24 cellular contexts compared by ENCODE assay signal in genomic region chr10:62377966-62378365, GRCh38. TPM values are rescaled to one million over a fixed set of nuclear protein-coding genes. Genes with fewer than 3 reads are reported as not detected.
"Had no signal": no experiment of that assay in that cellular context is flagged by ENCODE, and none has a peak within 500 bp of the region (broad histone marks: within the 10 kb centered on the region; RNA-seq: fewer than 3 reads in every experiment).

No MANE protein-coding gene starts in this region.

- H3K9me3 Mint-ChIP-seq: activated CD4-positive, alpha-beta T cell treated with anti-CD3 and anti-CD28 coated beads, Interleukin-2, amount 10 ng/mL, durations not matched to agents 7 days and 5 days; activated CD8-positive, alpha-beta T cell treated with anti-CD3 and anti-CD28 coated beads for 36 hours; activated naive CD8-positive, alpha-beta T cell treated with anti-CD3 and anti-CD28 coated beads, Interleukin-2, amount 10 ng/mL, durations not matched to agents 7 days and 5 days; activated T-cell treated with anti-CD3 and anti-CD28 coated beads, Interleukin-2, amount 50 U/mL, for 72 hours; T-cell had no signal

- ATAC-seq: activated CD8-positive, alpha-beta T cell treated with anti-CD3 and anti-CD28 coated beads for 36 hours; activated T-cell treated with anti-CD3 and anti-CD28 coated beads, Interleukin-2, amount 50 U/mL, for 72 hours; K562; T-cell had no signal

- H3K27ac Mint-ChIP-seq: activated CD4-positive, alpha-beta T cell treated with anti-CD3 and anti-CD28 coated beads, Interleukin-2, amount 10 ng/mL, durations not matched to agents 7 days and 5 days; activated CD8-positive, alpha-beta T cell treated with anti-CD3 and anti-CD28 coated beads for 36 hours; activated naive CD8-positive, alpha-beta T cell treated with anti-CD3 and anti-CD28 coated beads, Interleukin-2, amount 10 ng/mL, durations not matched to agents 7 days and 5 days; activated T-cell treated with anti-CD3 and anti-CD28 coated beads, Interleukin-2, amount 50 U/mL, for 72 hours; activated T-helper 2 cell treated with anti-CD3 and anti-CD28 coated beads, Interferon-gamma antibody, Interleukin-2, Interleukin-4, amounts not matched to agents 10 μg/mL and 5 μg/mL and 100 μg/mL, durations not matched to agents 14 hours and 24 hours and 36 hours had no signal

- H3K36me3 ChIP-seq: adrenal gland had no signal

- H3K4me1 ChIP-seq: adrenal gland had no signal

- H3K4me3 ChIP-seq: adrenal gland, K562 had no signal

- H3K4me3 Mint-ChIP-seq: activated CD4-positive, alpha-beta T cell treated with anti-CD3 and anti-CD28 coated beads, Interleukin-2, amount 10 ng/mL, durations not matched to agents 7 days and 5 days; activated CD8-positive, alpha-beta T cell treated with anti-CD3 and anti-CD28 coated beads for 36 hours; activated naive CD8-positive, alpha-beta T cell treated with anti-CD3 and anti-CD28 coated beads, Interleukin-2, amount 10 ng/mL, durations not matched to agents 7 days and 5 days; activated T-cell treated with anti-CD3 and anti-CD28 coated beads, Interleukin-2, amount 50 U/mL, for 72 hours; T-cell had no signal

- H3K27ac ChIP-seq: adrenal gland, VCaP had no signal

- DNase-seq: activated CD4-positive, alpha-beta T cell treated with anti-CD3 and anti-CD28 coated beads, Interleukin-2, amount 10 ng/mL, durations not matched to agents 7 days and 5 days; activated CD4-positive, CD25-positive, alpha-beta regulatory T cell; activated CD8-positive, alpha-beta memory T cell treated with anti-CD3 and anti-CD28 coated beads, Interleukin-2, amount 50 U/mL, for 4 hours; activated CD8-positive, alpha-beta T cell treated with anti-CD3 and anti-CD28 coated beads for 36 hours; activated naive CD4-positive, alpha-beta T cell treated with anti-CD3 and anti-CD28 coated beads, Interleukin-2, amount 50 U/mL, for 16 hours; activated naive CD8-positive, alpha-beta T cell treated with anti-CD3 and anti-CD28 coated beads, Interleukin-2, amount 10 ng/mL, durations not matched to agents 7 days and 5 days; activated T-cell treated with anti-CD3 and anti-CD28 coated beads, Interleukin-2, amount 50 U/mL, for 72 hours; adrenal gland; anterior cingulate cortex; central memory CD4-positive, alpha-beta T cell; Karpas-422; MM.1S; NCI-H1105 treated with DMSO at 0.1 percent for 48 hours; NCI-H1436 treated with DMSO at 0.1 percent for 48 hours; NCI-H187; NCI-H2081; NCI-H510A treated with DMSO at 0.1 percent for 48 hours; NCI-H69; SHP77 treated with DMSO at 0.1 percent for 48 hours; T-cell; T-helper 2 cell had no signal

- H3K36me3 Mint-ChIP-seq: activated naive CD8-positive, alpha-beta T cell treated with anti-CD3 and anti-CD28 coated beads, Interleukin-2, amount 10 ng/mL, durations not matched to agents 7 days and 5 days; T-cell had no signal

- H3K9me3 ChIP-seq: adrenal gland had no signal

RNA-seq across cellular contexts. Expression of gene ZNF365, which starts 3.8 kb away (rescaled TPM):
- total RNA-seq: activated CD8-positive, alpha-beta T cell treated with anti-CD3 and anti-CD28 coated beads for 36 hours; activated T-helper 2 cell treated with anti-CD3 and anti-CD28 coated beads, Interferon-gamma antibody, Interleukin-2, Interleukin-4, amounts not matched to agents 10 μg/mL and 5 μg/mL and 100 μg/mL, durations not matched to agents 14 hours and 24 hours and 36 hours had no signal
